ENCODE assay signal across 27 cellular contexts in the genomic region with DNA sequence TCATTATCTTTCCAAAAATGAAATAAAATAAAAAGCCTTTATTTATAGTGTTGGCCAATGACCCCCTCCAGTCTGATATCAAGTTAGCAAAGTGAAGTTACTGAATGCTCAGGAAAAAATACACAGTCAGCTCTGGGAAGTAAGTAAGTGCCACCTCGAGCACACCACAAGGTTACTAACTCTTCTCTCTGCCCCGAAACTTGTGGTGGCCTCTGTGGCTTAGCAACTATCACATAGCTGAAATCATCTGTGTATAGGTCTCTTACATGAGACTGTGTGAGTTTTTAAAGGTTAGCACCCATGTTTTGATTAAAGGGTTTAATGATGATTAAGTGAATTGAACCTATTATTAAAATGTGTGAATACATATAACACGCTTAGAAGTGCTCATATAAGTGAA.
"Had no signal": no experiment of that assay in that cellular context is flagged by ENCODE, and none has a peak within 500 bp of the region (broad histone marks: within the 10 kb centered on the region; RNA-seq: fewer than 3 reads in every experiment).

No MANE protein-coding gene starts in this region.

- H3K36me3 ChIP-seq: ascending aorta, cardiac muscle cell had no signal

- H3K9me3 ChIP-seq: ascending aorta had no signal

- DNase-seq: activated B cell treated with CpG ODN at 0.5 μM for 24 hours; activated CD4-positive, alpha-beta memory T cell treated with anti-CD3 and anti-CD28 coated beads, Interleukin-2, amount 10 ng/mL, durations not matched to agents 7 days and 5 days; activated CD4-positive, alpha-beta T cell treated with anti-CD3 and anti-CD28 coated beads for 48 hours; activated CD4-positive, alpha-beta T cell treated with anti-CD3 and anti-CD28 coated beads, Interleukin-2, amount 10 ng/mL, durations not matched to agents 7 days and 5 days; activated CD4-positive, alpha-beta T cell treated with anti-CD3 and anti-CD28 coated beads, Interleukin-2, amount 50 U/mL, for 48 hours; activated CD4-positive, CD25-positive, alpha-beta regulatory T cell treated with anti-CD3 and anti-CD28 coated beads, Interleukin-2, amount 50 U/mL, for 72 hours; activated CD8-positive, alpha-beta memory T cell treated with anti-CD3 and anti-CD28 coated beads for 24 hours; activated CD8-positive, alpha-beta memory T cell treated with anti-CD3 and anti-CD28 coated beads, Interleukin-2, amount 10 ng/mL, durations not matched to agents 7 days and 5 days; activated CD8-positive, alpha-beta memory T cell treated with anti-CD3 and anti-CD28 coated beads, Interleukin-2, amount 50 U/mL, for 48 hours; activated CD8-positive, alpha-beta T cell treated with anti-CD3 and anti-CD28 coated beads, Interleukin-2, amount 10 ng/mL, durations not matched to agents 7 days and 5 days; activated effector memory CD4-positive, alpha-beta T cell treated with Interleukin-2 at 50 U/mL for 16 hours; activated gamma-delta T cell; activated naive CD4-positive, alpha-beta T cell treated with anti-CD3 and anti-CD28 coated beads, Interleukin-2, amount 10 ng/mL, durations not matched to agents 7 days and 5 days; activated naive CD4-positive, alpha-beta T cell treated with Interleukin-2 at 50 U/mL for 16 hours; activated naive CD8-positive, alpha-beta T cell treated with anti-CD3 and anti-CD28 coated beads, Interleukin-2, amount 10 ng/mL, durations not matched to agents 7 days and 5 days; activated naive CD8-positive, alpha-beta T cell treated with anti-CD3 and anti-CD28 coated beads, Interleukin-2, amount 50 U/mL, for 24 hours; activated T-cell treated with anti-CD3 and anti-CD28 coated beads, Interleukin-2, amount 50 U/mL, for 24 hours; activated T-cell treated with anti-CD3 and anti-CD28 coated beads, Interleukin-2, amount 50 U/mL, for 48 hours; amygdala; anterior cingulate cortex; caudate nucleus; cerebellar nuclear complex; T-helper 2 cell; T-helper 9 cell had no signal

- H3K27me3 ChIP-seq: ascending aorta had no signal

- H3K4me3 ChIP-seq: ascending aorta, cardiac muscle cell had no signal

- H3K27ac ChIP-seq: cardiac muscle cell, VCaP had no signal

- ATAC-seq: activated CD8-positive, alpha-beta memory T cell treated with anti-CD3 and anti-CD28 coated beads, Interleukin-2, amount 10 ng/mL, durations not matched to agents 7 days and 5 days; activated CD8-positive, alpha-beta T cell treated with anti-CD3 and anti-CD28 coated beads, Interleukin-2, amount 10 ng/mL, durations not matched to agents 7 days and 5 days; activated naive CD8-positive, alpha-beta T cell treated with anti-CD3 and anti-CD28 coated beads, Interleukin-2, amount 50 U/mL, for 24 hours had no signal
